12 cellular contexts compared by ENCODE assay signal in the genomic region with DNA sequence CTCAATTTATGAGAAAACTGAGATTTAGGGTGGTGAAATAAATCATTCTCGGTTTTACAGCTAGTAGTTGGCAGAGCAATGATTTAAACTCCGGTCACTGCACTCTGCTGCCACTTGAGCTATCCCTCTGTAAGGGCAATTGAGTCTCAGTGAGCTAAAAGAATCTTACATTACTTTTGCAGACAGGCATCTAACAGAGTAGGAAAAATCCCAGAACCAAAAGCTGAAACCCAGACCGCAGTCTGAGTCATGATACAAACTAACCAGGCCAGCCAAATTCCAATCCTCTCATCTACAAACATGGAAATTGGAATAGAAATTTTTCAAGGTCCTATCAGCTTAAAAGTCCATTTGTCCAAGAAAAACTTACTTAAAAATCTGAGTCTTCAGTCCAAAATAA.
A peak's percentile ranks its signal among the peaks of the same experiment; 100 is the strongest.
DNase-seq lines count a peak whose midpoint lies in the region; ATAC-seq and TF ChIP-seq lines count a peak whose summit lies in the region.
"Had no signal": no experiment of that assay in that cellular context is flagged by ENCODE, and none has a peak within 500 bp of the region (broad histone marks: within the 10 kb centered on the region; RNA-seq: fewer than 3 reads in every experiment).

No MANE protein-coding gene starts in this region.

- H3K9me3 ChIP-seq in AG04450 (ENCODE audit: control insufficient read depth, insufficient read depth, low read length) (no peaks in the 10 kb centered on the region), PC-3 (ENCODE audit: low read length) (no peaks in the 10 kb centered on the region), fibroblast of lung (ENCODE audit: control insufficient read depth, insufficient read depth, low read depth, low read length) (no peaks in the 10 kb centered on the region)

- POLR2A ChIA-PET in AG04450 (lab: Yijun Ruan, JAX) (interaction anchor here (0.6 kb wide), 1 partner anchor 1229 kb away, joined by 5 read pairs; no protein-coding TSS in a partner anchor), PC-3 (lab: Charles Lee; ENCODE audit: unreplicated experiment) (no interaction called here)

- H3K9me2 ChIP-seq in PC-3 (replicated peaks; ENCODE audit: low read length): no peaks in the 10 kb centered on the region

- H2AFZ ChIP-seq in PC-3 (ENCODE audit: low read length): peak overlapping the region; percentile 59; the same call in 1 of the 2 replicates
- H2AFZ ChIP-seq in fibroblast of lung (ENCODE audit: low read length): no peak overlapping the region

- H3K27ac ChIP-seq in AG04450 (ENCODE audit: low read depth, low read length) (no peak overlapping the region), PC-3 (ENCODE audit: low read length) (peak overlapping the region; percentile 11; the same call in 1 of the 2 replicates), fibroblast of lung (ENCODE audit: insufficient read depth, low read length) (no peak overlapping the region)

- CTCF ChIA-PET in AG04450 (lab: Charles Lee): interaction anchor here (0.8 kb wide), 1 partner anchor 324 kb away, joined by 3 read pairs; no protein-coding TSS in a partner anchor
- CTCF ChIA-PET in PC-3 (lab: Charles Lee): interaction anchor here (0.6 to 1.0 kb wide), 3 partner anchors 15 to 227 kb away, joined by 3 read pairs; no protein-coding TSS in a partner anchor

- no peaks in the 10 kb centered on the region for H4K20me1 ChIP-seq in PC-3 (ENCODE audit: low read length)
- H4K20me1 ChIP-seq in fibroblast of lung (ENCODE audit: control insufficient read depth, extremely low read depth, insufficient read depth, low read length): no peaks in the 10 kb centered on the region

- H3K79me2 ChIP-seq in PC-3 (ENCODE audit: low read length): no peaks in the 10 kb centered on the region
- no peaks in the 10 kb centered on the region for H3K79me2 ChIP-seq in fibroblast of lung (ENCODE audit: control insufficient read depth, insufficient read depth, low read length)

- H3K4me2 ChIP-seq in PC-3 (ENCODE audit: low read length) (peak overlapping the region; percentile 68), fibroblast of lung (ENCODE audit: extremely low read depth, insufficient read depth, low read length) (peak overlapping the region; percentile 41)

- H3K27me3 ChIP-seq in AG04450 (ENCODE audit: control insufficient read depth, insufficient read depth, low read length) (no peaks in the 10 kb centered on the region), PC-3 (ENCODE audit: low read length) (no peaks in the 10 kb centered on the region), fibroblast of lung (ENCODE audit: control insufficient read depth, insufficient read depth, low read length) (no peaks in the 10 kb centered on the region)

- H3K9ac ChIP-seq in PC-3 (ENCODE audit: low read length) (no peak overlapping the region), fibroblast of lung (ENCODE audit: insufficient read depth, low read length) (no peak overlapping the region)

- H3K36me3 ChIP-seq in PC-3 (ENCODE audit: low read depth, low read length) (no peaks in the 10 kb centered on the region), fibroblast of lung (ENCODE audit: control insufficient read depth, insufficient read depth, low read length) (no peaks in the 10 kb centered on the region)

- H3K4me3 Mint-ChIP-seq in nephron progenitor cell: no peak overlapping the region
- H3K4me3 Mint-ChIP-seq: CD4-positive, alpha-beta memory T cell; dendritic cell treated with granulocyte-macrophage colony-stimulating factor and Interleukin-4, amounts not matched to agents 40 ng/mL and 50 ng/mL, for 4 days had no signal

- no peaks in the 10 kb centered on the region for H3K9me3 Mint-ChIP-seq in nephron progenitor cell
- H3K9me3 Mint-ChIP-seq: dendritic cell treated with granulocyte-macrophage colony-stimulating factor and Interleukin-4, amounts not matched to agents 40 ng/mL and 50 ng/mL, for 4 days had no signal

- H3K4me3 ChIP-seq in AG04450 (ENCODE audit: low read depth, low read length): no peak overlapping the region
- H3K4me3 ChIP-seq in PC-3 (ENCODE audit: low read length): no peak overlapping the region; the same call in 1 of the 2 replicates
- no peak overlapping the region for H3K4me3 ChIP-seq in fibroblast of lung (replicated peaks in 1 of 4; ENCODE audit: control extremely low read depth in 1 of 4, insufficient read depth in 1 of 4, low read depth in 3 of 4, low read length in 4 of 4)

- intact Hi-C loops in PC-3 (cut with micrococcal nuclease): loop anchor here (2.0 to 5.0 kb wide), 2 partner anchors 100 to 146 kb away; no protein-coding TSS in a partner anchor

- H3K36me3 Mint-ChIP-seq in nephron progenitor cell (ENCODE audit: low read depth): no peaks in the 10 kb centered on the region
- H3K36me3 Mint-ChIP-seq: CD4-positive, alpha-beta memory T cell had no signal

- H3K27me3 Mint-ChIP-seq in nephron progenitor cell (ENCODE audit: low read depth, poor library complexity): peaks cover 5% of the 10 kb centered on the region
- H3K27me3 Mint-ChIP-seq: dendritic cell treated with granulocyte-macrophage colony-stimulating factor and Interleukin-4, amounts not matched to agents 40 ng/mL and 50 ng/mL, for 4 days had no signal

- peaks cover 27% of the 10 kb centered on the region for H3K4me1 Mint-ChIP-seq in nephron progenitor cell
- H3K4me1 Mint-ChIP-seq: CD4-positive, alpha-beta memory T cell had no signal

- no peaks in the 10 kb centered on the region for H3F3A ChIP-seq in PC-3 (ENCODE audit: low read length, unreplicated experiment)

- peak; percentile 65 for DNase-seq in AG04450 (ENCODE audit: low read depth, low spot score)
- peak; percentile 91 for DNase-seq in PC-3
- DNase-seq in fibroblast of lung (ENCODE audit: low read depth in 2 of 2): peak; percentile 84 to 95
- peak; percentile 4 for DNase-seq in nephron progenitor cell
- no peak for DNase-seq in NCI-H187 (lab: John Stamatoyannopoulos, UW)
- DNase-seq in NCI-H82 (lab: John Stamatoyannopoulos, UW): no peak
- DNase-seq in DMS79 treated with DMSO at 0.1 percent for 48 hours (lab: John Stamatoyannopoulos, UW): no peak
- DNase-seq: activated CD4-positive, alpha-beta T cell treated with anti-CD3 and anti-CD28 coated beads for 1 hour; CD4-positive, alpha-beta memory T cell; NCI-H2081 treated with DMSO at 0.1 percent for 48 hours had no signal

- H3K4me1 ChIP-seq in PC-3 (ENCODE audit: insufficient read depth, low read length): peaks cover 37% of the 10 kb centered on the region
- no peaks in the 10 kb centered on the region for H3K4me1 ChIP-seq in fibroblast of lung (ENCODE audit: control insufficient read depth, extremely low read depth, insufficient read depth, low read length)

- BruUV-seq in PC-3 (replicated peaks; lab: Mats Ljungman, UMichigan): no TSS peak

- ATAC-seq in PC-3 (peak; percentile 64), GM18517 (IDR thresholded peaks at IDR 0.05; ENCODE audit: unreplicated experiment) (no peak)

- no peak overlapping the region for H3K27ac Mint-ChIP-seq in nephron progenitor cell
- H3K27ac Mint-ChIP-seq: CD4-positive, alpha-beta memory T cell; dendritic cell treated with granulocyte-macrophage colony-stimulating factor and Interleukin-4, amounts not matched to agents 40 ng/mL and 50 ng/mL, for 4 days had no signal

- TF ChIP-seq CTCF in AG04450 (IDR thresholded peaks at IDR 0.05; ENCODE audit: low read depth, low read length): no peak
- no peak for TF ChIP-seq CTCF in PC-3 (conservative IDR thresholded peaks at IDR 0.05; ENCODE audit: low read depth, low read length)
- TF ChIP-seq CTCF in fibroblast of lung (conservative IDR thresholded peaks at IDR 0.05 in 1 of 2, IDR thresholded peaks at IDR 0.05 in 1 of 2; ENCODE audit: low read depth in 1 of 2, low read length in 2 of 2): no peak
- TF ChIP-seq CTCF in nephron progenitor cell (IDR thresholded peaks at IDR 0.05): no peak

Comparison
In these comparisons a context has a peak if more than half of its experiments do, and no peak if none do; other contexts are left out.
1. DNase-seq: peak in AG04450 (single experiment), PC-3 (single experiment), fibroblast of lung (2 of 2) and nephron progenitor cell (single experiment); none in NCI-H187 (0 of 2), NCI-H82 (single experiment) and DMS79 treated with DMSO at 0.1 percent for 48 hours (single experiment).